In genomic region chr18:26515643-26516495, GRCh38 we compare ENCODE assay signal across 23 cellular contexts.
"Had no signal": no experiment of that assay in that cellular context is flagged by ENCODE, and none has a peak within 500 bp of the region (broad histone marks: within the 10 kb centered on the region; RNA-seq: fewer than 3 reads in every experiment).

No MANE protein-coding gene starts in this region.

- H3K4me3 ChIP-seq: esophagus squamous epithelium, right lobe of liver, testis, uterus had no signal

- H3K27ac ChIP-seq: esophagus squamous epithelium, right lobe of liver, testis, uterus, WERI-Rb-1 had no signal

- H3K27me3 ChIP-seq: esophagus squamous epithelium, right lobe of liver, testis, uterus had no signal

- H3K27ac Mint-ChIP-seq: activated CD4-positive, alpha-beta memory T cell treated with anti-CD3 and anti-CD28 coated beads, Interleukin-2, amount 10 ng/mL, durations not matched to agents 7 days and 5 days; activated CD4-positive, alpha-beta T cell treated with anti-CD3 and anti-CD28 coated beads, Interleukin-2, amount 10 ng/mL, durations not matched to agents 24 days and 14 days; activated T-helper 17 cell treated with anti-CD3 and anti-CD28 coated beads, Interleukin-2, amount 50 U/mL, for 72 hours; T-helper 1 cell treated with Interleukin-12 subunit alpha and Interleukin-12 subunit beta and Interleukin-4 antibody, amounts not matched to agents 30 μg/mL and 1 μg/mL, for 36 hours had no signal

- H3K9me3 ChIP-seq: esophagus squamous epithelium, right lobe of liver, testis, uterus had no signal

- H3K4me1 Mint-ChIP-seq: activated CD4-positive, alpha-beta memory T cell treated with anti-CD3 and anti-CD28 coated beads, Interleukin-2, amount 10 ng/mL, durations not matched to agents 7 days and 5 days; activated CD4-positive, alpha-beta T cell treated with anti-CD3 and anti-CD28 coated beads, Interleukin-2, amount 10 ng/mL, durations not matched to agents 24 days and 14 days; activated T-helper 17 cell treated with anti-CD3 and anti-CD28 coated beads, Interleukin-2, amount 50 U/mL, for 72 hours; naive thymus-derived CD8-positive, alpha-beta T cell had no signal

- H3K9me3 Mint-ChIP-seq: activated CD4-positive, alpha-beta memory T cell treated with anti-CD3 and anti-CD28 coated beads, Interleukin-2, amount 10 ng/mL, durations not matched to agents 7 days and 5 days; activated CD4-positive, alpha-beta T cell treated with anti-CD3 and anti-CD28 coated beads, Interleukin-2, amount 10 ng/mL, durations not matched to agents 24 days and 14 days; activated T-cell treated with anti-CD3 and anti-CD28 coated beads, Interleukin-2, amount 50 U/mL, for 4 hours; activated T-helper 17 cell treated with anti-CD3 and anti-CD28 coated beads, Interleukin-2, amount 50 U/mL, for 72 hours; naive thymus-derived CD8-positive, alpha-beta T cell; T-helper 1 cell treated with Interleukin-12 subunit alpha and Interleukin-12 subunit beta and Interleukin-4 antibody, amounts not matched to agents 30 μg/mL and 1 μg/mL, for 36 hours had no signal

- H3K4me1 ChIP-seq: esophagus squamous epithelium, right lobe of liver, uterus had no signal

- H3K27me3 Mint-ChIP-seq: activated CD4-positive, alpha-beta memory T cell treated with anti-CD3 and anti-CD28 coated beads, Interleukin-2, amount 10 ng/mL, durations not matched to agents 7 days and 5 days; activated CD4-positive, alpha-beta T cell treated with anti-CD3 and anti-CD28 coated beads, Interleukin-2, amount 10 ng/mL, durations not matched to agents 24 days and 14 days; activated T-helper 17 cell treated with anti-CD3 and anti-CD28 coated beads, Interleukin-2, amount 50 U/mL, for 72 hours; naive thymus-derived CD8-positive, alpha-beta T cell had no signal

- H3K4me3 Mint-ChIP-seq: activated CD4-positive, alpha-beta memory T cell treated with anti-CD3 and anti-CD28 coated beads, Interleukin-2, amount 10 ng/mL, durations not matched to agents 7 days and 5 days; activated CD4-positive, alpha-beta T cell treated with anti-CD3 and anti-CD28 coated beads, Interleukin-2, amount 10 ng/mL, durations not matched to agents 24 days and 14 days; activated T-cell treated with anti-CD3 and anti-CD28 coated beads, Interleukin-2, amount 50 U/mL, for 4 hours; activated T-helper 17 cell treated with anti-CD3 and anti-CD28 coated beads, Interleukin-2, amount 50 U/mL, for 72 hours; naive thymus-derived CD8-positive, alpha-beta T cell; T-helper 1 cell treated with Interleukin-12 subunit alpha and Interleukin-12 subunit beta and Interleukin-4 antibody, amounts not matched to agents 30 μg/mL and 1 μg/mL, for 36 hours had no signal

- ATAC-seq: activated T-cell treated with anti-CD3 and anti-CD28 coated beads, Interleukin-2, amount 50 U/mL, for 4 hours; activated T-helper 17 cell treated with anti-CD3 and anti-CD28 coated beads, Interleukin-2, amount 50 U/mL, for 72 hours; left colon; naive thymus-derived CD8-positive, alpha-beta T cell; right lobe of liver; stimulated activated naive CD8-positive, alpha-beta T cell treated with anti-CD3 and anti-CD28 coated beads, Interleukin-15, Interleukin-2, amounts not matched to agents 100 U/mL and 50 U/mL, for 24 hours had no signal

- DNase-seq: activated CD4-positive, alpha-beta memory T cell treated with anti-CD3 and anti-CD28 coated beads, Interleukin-2, amount 10 ng/mL, durations not matched to agents 7 days and 5 days; activated CD4-positive, alpha-beta T cell treated with anti-CD3 and anti-CD28 coated beads, Interleukin-2, amount 10 ng/mL, durations not matched to agents 24 days and 14 days; activated CD4-positive, CD25-positive, alpha-beta regulatory T cell treated with anti-CD3 and anti-CD28 coated beads, Interleukin-2, amount 50 U/mL, for 72 hours; activated gamma-delta T cell treated with Interleukin-2 at 50 U/mL for 16 hours; activated naive CD4-positive, alpha-beta T cell treated with anti-CD3 and anti-CD28 coated beads, Interleukin-2, amount 50 U/mL, for 16 hours; activated T-cell treated with anti-CD3 and anti-CD28 coated beads, Interleukin-2, amount 50 U/mL, for 4 hours; amygdala; central memory CD4-positive, alpha-beta T cell; esophagus squamous epithelium; foreskin melanocyte; kidney; left colon; naive thymus-derived CD8-positive, alpha-beta T cell; right lobe of liver; stimulated activated CD4-positive, alpha-beta T cell treated with anti-CD3 and anti-CD28 coated beads, Interleukin-2, amount 100 ng/mL, for 48 hours; stimulated activated naive CD8-positive, alpha-beta T cell treated with anti-CD3 and anti-CD28 coated beads, Interleukin-15, Interleukin-2, amounts not matched to agents 100 U/mL and 50 U/mL, for 24 hours; T-helper 9 cell; testis; trophoblast cell; uterus; WERI-Rb-1 had no signal

- H3K36me3 ChIP-seq: right lobe of liver, uterus, WERI-Rb-1 had no signal
